Comparison of ENCODE assay signal across 31 cellular contexts in genomic region chr5:121918238-121918637, GRCh38.
"Had no signal": no experiment of that assay in that cellular context is flagged by ENCODE, and none has a peak within 500 bp of the region (broad histone marks: within the 10 kb centered on the region; RNA-seq: fewer than 3 reads in every experiment).

No MANE protein-coding gene starts in this region.

- ATAC-seq: activated CD4-positive, alpha-beta T cell treated with anti-CD3 and anti-CD28 coated beads for 36 hours; activated CD8-positive, alpha-beta memory T cell treated with anti-CD3 and anti-CD28 coated beads, Interleukin-2, amount 10 ng/mL, durations not matched to agents 7 days and 5 days; activated CD8-positive, alpha-beta T cell treated with anti-CD3 and anti-CD28 coated beads, Interleukin-2, amount 10 ng/mL, durations not matched to agents 7 days and 5 days; activated naive CD4-positive, alpha-beta T cell treated with anti-CD3 and anti-CD28 coated beads, Interleukin-2, amount 50 U/mL, for 72 hours; activated T-cell treated with anti-CD3 and anti-CD28 coated beads, Interleukin-2, amount 50 U/mL, for 72 hours; body of pancreas; effector memory CD8-positive, alpha-beta T cell; foreskin keratinocyte; gastrocnemius medialis; heart left ventricle had no signal

- H3K4me3 ChIP-seq: ascending aorta, body of pancreas, cardiac muscle cell, esophagus muscularis mucosa, gastrocnemius medialis, heart left ventricle had no signal

- DNase-seq: activated CD4-positive, alpha-beta memory T cell treated with anti-CD3 and anti-CD28 coated beads for 36 hours; activated CD4-positive, alpha-beta T cell treated with anti-CD3 and anti-CD28 coated beads for 36 hours; activated CD4-positive, alpha-beta T cell treated with anti-CD3 and anti-CD28 coated beads, Interleukin-2, amount 10 ng/mL, durations not matched to agents 24 days and 14 days; activated CD4-positive, CD25-positive, alpha-beta regulatory T cell; activated CD4-positive, CD25-positive, alpha-beta regulatory T cell treated with anti-CD3 and anti-CD28 coated beads, Interleukin-2, amount 50 U/mL, for 72 hours; activated CD8-positive, alpha-beta memory T cell treated with anti-CD3 and anti-CD28 coated beads, Interleukin-2, amount 10 ng/mL, durations not matched to agents 7 days and 5 days; activated CD8-positive, alpha-beta memory T cell treated with anti-CD3 and anti-CD28 coated beads, Interleukin-2, amount 50 U/mL, for 4 hours; activated CD8-positive, alpha-beta T cell treated with anti-CD3 and anti-CD28 coated beads, Interleukin-2, amount 10 ng/mL, durations not matched to agents 7 days and 5 days; activated gamma-delta T cell; activated naive CD4-positive, alpha-beta T cell; activated naive CD4-positive, alpha-beta T cell treated with anti-CD3 and anti-CD28 coated beads, Interleukin-2, amount 10 ng/mL, durations not matched to agents 7 days and 5 days; activated naive CD8-positive, alpha-beta T cell treated with anti-CD3 and anti-CD28 coated beads, Interleukin-2, amount 10 ng/mL, durations not matched to agents 7 days and 5 days; activated T-cell treated with anti-CD3 and anti-CD28 coated beads, Interleukin-2, amount 50 U/mL, for 24 hours; activated T-cell treated with anti-CD3 and anti-CD28 coated beads, Interleukin-2, amount 50 U/mL, for 72 hours; body of pancreas; central memory CD4-positive, alpha-beta T cell; cerebellar nuclear complex; cortex of kidney; dermis blood vessel endothelial cell; effector CD4-positive, alpha-beta T cell; effector memory CD8-positive, alpha-beta T cell; erythroblast; foreskin keratinocyte; gastrocnemius medialis; glutamatergic neuron; heart left ventricle; T-helper 2 cell had no signal
